In the genomic region with DNA sequence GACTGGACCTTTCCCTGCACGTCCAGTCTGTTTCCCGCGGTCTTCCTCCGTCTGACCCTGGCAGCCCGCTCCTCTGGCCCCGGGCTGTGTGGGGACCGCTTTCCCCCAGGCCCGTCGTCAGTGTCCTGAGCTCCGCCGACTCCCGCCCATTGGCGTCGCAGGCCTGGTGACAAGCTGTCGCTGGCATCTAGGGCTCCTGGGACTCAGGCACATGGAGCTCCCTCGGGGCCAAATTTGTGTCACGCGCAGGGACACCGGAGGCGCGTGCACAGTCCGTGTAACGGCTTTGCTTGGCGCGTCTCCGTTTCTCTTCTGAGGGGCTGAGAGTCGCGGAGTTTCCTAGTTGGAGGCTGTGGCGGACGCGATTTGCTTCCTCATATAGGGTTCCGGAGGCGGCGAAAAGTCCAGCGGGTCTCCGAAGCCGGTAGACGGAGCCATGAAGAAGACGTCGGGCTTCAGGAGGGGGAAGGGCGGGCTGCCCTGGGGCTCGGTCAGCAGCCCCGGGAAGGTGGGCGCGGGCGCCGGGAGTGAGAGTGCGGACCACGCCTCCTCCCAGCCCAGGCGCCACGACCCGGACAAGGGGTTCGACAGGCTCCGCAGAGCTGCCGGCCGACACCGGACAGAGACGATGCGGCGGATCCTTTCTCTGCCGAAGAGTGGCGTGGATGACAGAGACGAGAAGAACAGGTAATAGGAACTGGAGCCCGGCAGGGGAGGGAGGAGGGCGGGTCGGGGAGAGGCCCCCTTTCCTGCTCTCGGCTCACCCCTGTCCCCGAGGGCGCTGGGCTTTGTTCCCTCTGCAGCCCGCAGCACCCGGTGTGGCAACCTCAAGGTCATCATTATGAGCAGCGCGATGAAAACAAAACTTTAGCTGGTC, we compare ENCODE assay signal across 8 cellular contexts. TPM values are rescaled to one million over a fixed set of nuclear protein-coding genes. Genes with fewer than 3 reads are reported as not detected.
DNase-seq lines count a peak whose midpoint lies in the region; ATAC-seq and TF ChIP-seq lines count a peak whose summit lies in the region.
"Not testable (repeated sequence)": the region's sequence is repeated elsewhere in the genome, so short reads cannot be mapped to it uniquely, and the experiment has no call there.

No MANE protein-coding gene starts in this region.

- not testable (repeated sequence) for TF ChIP-seq CTCF in A673 (conservative IDR thresholded peaks at IDR 0.05; ENCODE audit: low read depth, low read length); SK-N-SH (IDR thresholded peaks at IDR 0.05); fibroblast of lung (conservative IDR thresholded peaks at IDR 0.05 in 1 of 2, IDR thresholded peaks at IDR 0.05 in 1 of 2; ENCODE audit: low read depth in 1 of 2, low read length in 2 of 2); liver (IDR thresholded peaks at IDR 0.05; ENCODE audit: low read depth, low read length, missing input control)

- H3K9me3 ChIP-seq in A673 (ENCODE audit: low read depth, low read length, poor library complexity, severe bottlenecking); HUES64 (ENCODE audit: insufficient read depth, low read depth, low read length); SK-N-SH; adipocyte (ENCODE audit: control insufficient read depth, low read length); fibroblast of lung (ENCODE audit: control insufficient read depth, insufficient read depth, low read depth, low read length); liver (ENCODE audit: control insufficient read depth in 4 of 4, low read length in 3 of 4): not testable (repeated sequence)

- H3K9me2 ChIP-seq in SK-N-SH, result not testable (repeated sequence)

- H3K27me3 ChIP-seq in A673 (replicated peaks; ENCODE audit: insufficient read depth, low read depth, low read length, poor library complexity) (peaks cover 20% of the 10 kb centered on the region), HUES64 (ENCODE audit: insufficient read depth, low read length) (peaks cover 40% of the 10 kb centered on the region), SK-N-SH (ENCODE audit: insufficient read depth) (peaks cover 24% of the 10 kb centered on the region; the same call in 1 of the 2 replicates), adipocyte (replicated peaks; ENCODE audit: control insufficient read depth, insufficient read depth, low read length) (peaks cover 21% of the 10 kb centered on the region), rectal smooth muscle tissue (ENCODE audit: control insufficient read depth, insufficient read depth, low read length) (peaks cover 13% of the 10 kb centered on the region)
- not testable (repeated sequence) for H3K27me3 ChIP-seq in fibroblast of lung (ENCODE audit: control insufficient read depth, insufficient read depth, low read length); liver (ENCODE audit: control insufficient read depth in 4 of 4, insufficient read depth in 4 of 4, low read length in 3 of 4)

- BruUV-seq in A673 (replicated peaks; lab: Mats Ljungman, UMichigan), result TSS peak; percentile 100

- not testable (repeated sequence) for H3K27ac ChIP-seq in A673 (ENCODE audit: low read depth, low read length, poor library complexity, severe bottlenecking); HUES64 (ENCODE audit: low read depth, low read length); SK-N-SH (ENCODE audit: low read depth in 2 of 2, low read length in 1 of 2); fibroblast of lung (ENCODE audit: insufficient read depth, low read length); liver (ENCODE audit: low read depth in 1 of 2, low read length in 2 of 2); rectal smooth muscle tissue (ENCODE audit: low read depth, low read length)

- intact Hi-C loops in A673 (cut with micrococcal nuclease; ENCODE audit: unreplicated experiment), result not testable (repeated sequence)

- peak; percentile 58 for DNase-seq in A673 (ENCODE audit: low spot score)
- DNase-seq in SK-N-SH, result peak; percentile 73
- peak; percentile 34 for DNase-seq in adipocyte (ENCODE audit: low read depth)
- peak in 1 of 2 donors; percentile 10 for DNase-seq in fibroblast of lung (ENCODE audit: low read depth in 2 of 2)

- not testable (repeated sequence) for TF ChIP-seq RAD21 in SK-N-SH (IDR thresholded peaks at IDR 0.05; ENCODE audit: low read length); liver (IDR thresholded peaks at IDR 0.05)

- not testable (repeated sequence) for H3K4me1 ChIP-seq in A673 (ENCODE audit: insufficient read depth, low read length, poor library complexity, severe bottlenecking); HUES64 (ENCODE audit: insufficient read depth, low read length); SK-N-SH (ENCODE audit: control insufficient read depth in 1 of 2, insufficient read depth in 2 of 2, low read depth in 1 of 2, low read length in 1 of 2); adipocyte (ENCODE audit: control insufficient read depth, insufficient read depth, low read length); fibroblast of lung (ENCODE audit: control insufficient read depth, extremely low read depth, insufficient read depth, low read length); liver (ENCODE audit: control insufficient read depth in 4 of 4, insufficient read depth in 4 of 4, low read length in 3 of 4); rectal smooth muscle tissue (ENCODE audit: control insufficient read depth, insufficient read depth, low read length)

- not testable (repeated sequence) for H3K36me3 ChIP-seq in A673 (ENCODE audit: insufficient read depth, low read length, poor library complexity, severe bottlenecking); HUES64 (ENCODE audit: insufficient read depth, low read length); SK-N-SH (replicated peaks in 1 of 2; ENCODE audit: control insufficient read depth in 1 of 2, insufficient read depth in 2 of 2, low read length in 1 of 2); adipocyte (ENCODE audit: control insufficient read depth, insufficient read depth, low read length, severe bottlenecking); fibroblast of lung (ENCODE audit: control insufficient read depth, insufficient read depth, low read length); liver (ENCODE audit: control insufficient read depth in 4 of 4, insufficient read depth in 3 of 4, low read depth in 1 of 4, low read length in 3 of 4); rectal smooth muscle tissue (ENCODE audit: control insufficient read depth, insufficient read depth, low read length)

- peak overlapping the region; percentile 55 for H3K4me2 ChIP-seq in SK-N-SH
- H3K4me2 ChIP-seq in fibroblast of lung (ENCODE audit: extremely low read depth, insufficient read depth, low read length), result not testable (repeated sequence)

- POLR2A ChIA-PET in A673 (lab: Charles Lee; ENCODE audit: low non-redundant PET); SK-N-SH (lab: Yijun Ruan, JAX): not testable (repeated sequence)

- H3K4me3 ChIP-seq in A673 (ENCODE audit: low read depth, low read length, poor library complexity, severe bottlenecking) (peak overlapping the region; percentile 55), HUES64 (ENCODE audit: low read length) (peak overlapping the region; percentile 45), SK-N-SH (ENCODE audit: low read depth in 2 of 2, low read length in 1 of 2) (peak overlapping the region in 1 of 2 experiments; percentile 44; a peak in 2 of 4 replicates), adipocyte (ENCODE audit: low read length) (peak overlapping the region; percentile 76), fibroblast of lung (replicated peaks in 1 of 4; ENCODE audit: control extremely low read depth in 1 of 4, insufficient read depth in 1 of 4, low read depth in 3 of 4, low read length in 4 of 4) (peak overlapping the region in 3 of 4 experiments; percentile 9 to 45 (median 31)), liver (ENCODE audit: low read depth in 1 of 3, low read length in 3 of 3) (peak overlapping the region in 2 of 3 donors; percentile 30 to 41), rectal smooth muscle tissue (ENCODE audit: low read length) (peak overlapping the region; percentile 41)

- CTCF ChIA-PET in A673 (lab: Charles Lee), result interaction anchor here (0.6 kb wide), 1 partner anchor 34 kb away, joined by 4 read pairs; no protein-coding TSS in a partner anchor
- CTCF ChIA-PET in SK-N-SH (lab: Yijun Ruan, JAX), result interaction anchor here (0.7 to 1.0 kb wide), 2 partner anchors 11 to 130 kb away, joined by 3 read pairs; no protein-coding TSS in a partner anchor

- H2AFZ ChIP-seq in SK-N-SH (ENCODE audit: low read depth), result peak overlapping the region; percentile 79; the same call in 1 of the 2 replicates
- not testable (repeated sequence) for H2AFZ ChIP-seq in fibroblast of lung (ENCODE audit: low read length)

- H3K79me2 ChIP-seq in SK-N-SH (ENCODE audit: insufficient read depth); fibroblast of lung (ENCODE audit: control insufficient read depth, insufficient read depth, low read length): not testable (repeated sequence)

- H3K9ac ChIP-seq in HUES64 (ENCODE audit: low read depth, low read length); SK-N-SH; adipocyte (ENCODE audit: low read length); fibroblast of lung (ENCODE audit: insufficient read depth, low read length); liver (ENCODE audit: low read depth in 1 of 2, low read length in 2 of 2); rectal smooth muscle tissue (ENCODE audit: low read length): not testable (repeated sequence)

- ATAC-seq in GM18498 (IDR thresholded peaks at IDR 0.05; ENCODE audit: unreplicated experiment), result peak; percentile 53

- not testable (repeated sequence) for H4K20me1 ChIP-seq in SK-N-SH (ENCODE audit: insufficient read depth); fibroblast of lung (ENCODE audit: control insufficient read depth, extremely low read depth, insufficient read depth, low read length)

- not testable (repeated sequence) for TF ChIP-seq EP300 in SK-N-SH (IDR thresholded peaks at IDR 0.05; ENCODE audit: borderline replicate concordance in 1 of 2, low read depth in 1 of 2, low read length in 1 of 2)

- WGBS in HUES64, result 13% methylated on average over 62 of the region's 73 CpGs
- WGBS in SK-N-SH (ENCODE audit: low lambda C conversion rate), result 13% methylated on average over 42 of the region's 73 CpGs
- 4% methylated on average over 68 of the region's 73 CpGs for WGBS in liver

- H3F3A ChIP-seq in SK-N-SH (replicated peaks; ENCODE audit: insufficient read depth), result not testable (repeated sequence)

RNA-seq across cellular contexts. Expression of gene PARP4, which starts 29.1 kb away (rescaled TPM):
- total RNA-seq in A673 (2021), result 64.5 and 66.8 TPM in 2 replicates
- polyA plus RNA-seq in HUES64 (2013, experiment 1 of 2), result 27.3 TPM
- polyA plus RNA-seq in HUES64 (2013, experiment 2 of 2), result 28.9 TPM
- 33.9 and 48.0 TPM in 2 replicates for polyA plus RNA-seq in SK-N-SH (2012; rRNA removed)
- polyA plus RNA-seq in SK-N-SH (2012; cell fraction: cytosol; rRNA removed), result 32.8 and 36.4 TPM in 2 replicates
- 40.7 and 76.7 TPM in 2 replicates for polyA plus RNA-seq in SK-N-SH (2012; cell fraction: nucleus; rRNA removed)
- total RNA-seq in fibroblast of lung, result 30.6 and 41.8 TPM in 2 replicates
- 41.2 and 57.3 TPM in 2 replicates for polyA plus RNA-seq in fibroblast of lung
- 23.0 and 31.3 TPM in 2 replicates for polyA plus RNA-seq in fibroblast of lung (2012)
- 22.5 and 27.2 TPM in 2 replicates for polyA minus RNA-seq in fibroblast of lung (ENCODE audit: low replicate concordance)
- 10 to 100 TPM; 22.2 to 29.3 TPM for total RNA-seq in liver
- 10 to 100 TPM; 10.7 to 13.2 TPM for polyA plus RNA-seq in liver
